25 cellular contexts compared by ENCODE assay signal in the genomic region with DNA sequence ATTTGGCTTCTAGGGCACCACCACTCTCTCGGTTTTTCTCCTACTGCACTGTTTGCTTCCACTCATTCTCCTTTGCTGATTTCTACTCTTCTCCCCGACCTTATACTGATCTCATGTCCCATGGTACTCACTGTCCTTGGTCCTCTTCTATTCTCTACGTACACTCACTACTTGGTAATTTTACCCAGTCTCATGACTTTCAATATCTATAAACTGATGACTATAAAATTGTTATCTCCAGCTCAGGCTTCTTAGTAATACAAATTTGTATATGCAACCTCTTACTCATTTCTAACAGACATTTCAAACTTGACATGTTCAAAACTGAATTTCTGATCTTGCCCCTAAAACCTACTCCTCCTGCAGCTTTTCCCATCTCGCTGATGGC. TPM values are rescaled to one million over a fixed set of nuclear protein-coding genes. Genes with fewer than 3 reads are reported as not detected.
A peak's percentile ranks its signal among the peaks of the same experiment; 100 is the strongest.
DNase-seq lines count a peak whose midpoint lies in the region; ATAC-seq, FAIRE-seq and TF ChIP-seq lines count a peak whose summit lies in the region.
"Had no signal": no experiment of that assay in that cellular context is flagged by ENCODE, and none has a peak within 500 bp of the region (broad histone marks: within the 10 kb centered on the region; RNA-seq: fewer than 3 reads in every experiment).

No MANE protein-coding gene starts in this region.

- peaks cover 47% of the 10 kb centered on the region for H4K20me1 ChIP-seq in DOHH2 (ENCODE audit: control insufficient read depth, insufficient read depth, low read depth, low read length)
- no peaks in the 10 kb centered on the region for H4K20me1 ChIP-seq in GM12878 (ENCODE audit: control insufficient read depth, insufficient read depth)
- H4K20me1 ChIP-seq in keratinocyte (ENCODE audit: control insufficient read depth, extremely low read depth, insufficient read depth, low read length), result peaks cover 4% of the 10 kb centered on the region

- ATAC-seq in GM12878 (no peak), GM21447 (IDR thresholded peaks at IDR 0.05; ENCODE audit: unreplicated experiment) (no peak), GM21529 (IDR thresholded peaks at IDR 0.05; ENCODE audit: unreplicated experiment) (no peak), lower lobe of right lung (no peak)
- ATAC-seq: psoas muscle had no signal

- H3K9me1 ChIP-seq in keratinocyte (ENCODE audit: control insufficient read depth, extremely low read depth, insufficient read depth, low read length), result peaks cover 3% of the 10 kb centered on the region

- RAD21 ChIA-PET in GM12878 (lab: Charles Lee; ENCODE audit: unreplicated experiment), result interaction anchor here (0.9 to 3.0 kb wide), 9 partner anchors 15 to 376 kb away, joined by 3 to 8 read pairs (median 4); no protein-coding TSS in a partner anchor

- H3K9me3 ChIP-seq in DOHH2 (ENCODE audit: control insufficient read depth, insufficient read depth, low read length) (no peaks in the 10 kb centered on the region), GM12878 (replicated peaks; ENCODE audit: control insufficient read depth, insufficient read depth, low read length) (no peaks in the 10 kb centered on the region; the same call in 2 of the 3 replicates), keratinocyte (ENCODE audit: control insufficient read depth, low read depth, low read length) (no peaks in the 10 kb centered on the region), lower lobe of right lung (no peaks in the 10 kb centered on the region)
- H3K9me3 ChIP-seq: Peyer's patch, psoas muscle, thoracic aorta had no signal

- H3K9ac ChIP-seq in GM12878 (ENCODE audit: control insufficient read depth, insufficient read depth, low read length) (no peak overlapping the region), keratinocyte (ENCODE audit: control insufficient read depth, extremely low read depth, insufficient read depth, low read length) (no peak overlapping the region)

- FAIRE-seq in GM12878 (lab: Jason Lieb, UNC) (no peak), keratinocyte (lab: Jason Lieb, UNC) (no peak)
- FAIRE-seq: astrocyte, frontal cortex, kidney had no signal

- CTCF ChIA-PET in GM12878 (lab: Yijun Ruan, JAX), result interaction anchor here (0.9 to 5.7 kb wide), 5 partner anchors 13 to 375 kb away, joined by 3 to 36 read pairs (median 8); no protein-coding TSS in a partner anchor

- H3K4me2 ChIP-seq in DOHH2 (ENCODE audit: low read length), result peak overlapping the region; percentile 83
- peak overlapping the region; percentile 60 for H3K4me2 ChIP-seq in GM12878 (ENCODE audit: control insufficient read depth, insufficient read depth)
- peak overlapping the region; percentile 44 for H3K4me2 ChIP-seq in keratinocyte (ENCODE audit: control insufficient read depth, extremely low read depth, insufficient read depth, low read depth, low read length)
- H3K4me2 ChIP-seq: smooth muscle cell had no signal

- H3K4me1 ChIP-seq in DOHH2 (ENCODE audit: control insufficient read depth, low read length) (peaks cover 53% of the 10 kb centered on the region), GM12878 (ENCODE audit: control insufficient read depth, insufficient read depth, low read length) (peaks cover 5% of the 10 kb centered on the region), keratinocyte (ENCODE audit: control insufficient read depth, extremely low read depth, insufficient read depth, low read length) (peaks cover 31% of the 10 kb centered on the region), lower lobe of right lung (peaks cover 43% of the 10 kb centered on the region)

- BruUV-seq in GM12878 (replicated peaks; lab: Mats Ljungman, UMichigan), result no TSS peak

- no peaks in the 10 kb centered on the region for H3K9me2 ChIP-seq in DOHH2 (replicated peaks; ENCODE audit: control insufficient read depth, low read length)

- peak overlapping the region; percentile 82 for H3K4me3 ChIP-seq in DOHH2 (ENCODE audit: low read length)
- H3K4me3 ChIP-seq in GM12878, result peak overlapping the region; percentile 60
- no peak overlapping the region for H3K4me3 ChIP-seq in keratinocyte (ENCODE audit: control insufficient read depth in 2 of 3, extremely low read depth in 1 of 3, insufficient read depth in 2 of 3, low read depth in 1 of 3, low read length in 3 of 3)
- no peak overlapping the region for H3K4me3 ChIP-seq in lower lobe of right lung
- H3K4me3 ChIP-seq: lung, Peyer's patch, psoas muscle, smooth muscle cell, thoracic aorta had no signal

- in situ Hi-C loops in GM12878 (cut with MboI), result no loop called here

- intact Hi-C loops in GM12878 (cut with micrococcal nuclease; ENCODE audit: unreplicated experiment), result no loop called here
- intact Hi-C loops in lower lobe of right lung (cut with DNase I), result no loop called here

- H3K27ac ChIP-seq in DOHH2 (ENCODE audit: low read depth, low read length), result no peak overlapping the region
- no peak overlapping the region for H3K27ac ChIP-seq in GM12878 (ENCODE audit: control insufficient read depth, insufficient read depth)
- H3K27ac ChIP-seq in keratinocyte (ENCODE audit: control insufficient read depth, insufficient read depth, low read length), result peak overlapping the region; percentile 62
- no peak overlapping the region for H3K27ac ChIP-seq in lower lobe of right lung
- H3K27ac ChIP-seq: Peyer's patch, psoas muscle, thoracic aorta had no signal

- H3K36me3 ChIP-seq in DOHH2 (ENCODE audit: control insufficient read depth, low read length) (peaks cover 84% of the 10 kb centered on the region), GM12878 (ENCODE audit: control insufficient read depth in 2 of 2, insufficient read depth in 2 of 2, low read length in 1 of 2) (no peaks in the 10 kb centered on the region; a peak in 1 of 4 replicates), keratinocyte (ENCODE audit: control insufficient read depth in 2 of 2, extremely low read depth in 1 of 2, insufficient read depth in 2 of 2, low read length in 2 of 2) (peaks cover 0 to 2% of the 10 kb centered on the region in 2 experiments), lower lobe of right lung (no peaks in the 10 kb centered on the region)
- H3K36me3 ChIP-seq: Peyer's patch, thoracic aorta had no signal

- TF ChIP-seq EP300 in GM12878 (IDR thresholded peaks at IDR 0.05; ENCODE audit: borderline replicate concordance in 1 of 2, control insufficient read depth in 1 of 2, low read depth in 2 of 2, low read length in 2 of 2), result no peak

- WGBS in GM12878 (ENCODE audit: insufficient coverage, insufficient replicate concordance, low lambda C conversion rate, missing lambda C conversion rate), result 18% methylated on average over 4 of the region's 4 CpGs

- DNase-seq in NCI-H69 (lab: John Stamatoyannopoulos, UW) (peak; percentile 43), GM12878 (ENCODE audit: low read depth, low spot score) (no peak), keratinocyte (ENCODE audit: low read depth, low spot score) (no peak), putamen (ENCODE audit: low spot score) (no peak), lower lobe of right lung (no peak)
- DNase-seq: activated CD4-positive, alpha-beta T cell treated with anti-CD3 and anti-CD28 coated beads, Interleukin-2, amount 10 ng/mL, durations not matched to agents 24 days and 14 days; activated naive CD4-positive, alpha-beta T cell treated with anti-CD3 and anti-CD28 coated beads, Interleukin-2, amount 50 U/mL, for 16 hours; CD8-positive, alpha-beta memory T cell; hypothalamus; kidney; NCI-H1092; NCI-H2029; NCI-H226; Peyer's patch; psoas muscle; stimulated activated CD4-positive, alpha-beta T cell treated with anti-CD3 and anti-CD28 coated beads, Interleukin-2, amount 100 ng/mL, for 48 hours; stimulated activated naive CD4-positive, alpha-beta T cell had no signal

- TF ChIP-seq CTCF in DOHH2 (IDR thresholded peaks at IDR 0.05; ENCODE audit: low read depth, low read length, poor library complexity, severe bottlenecking) (no peak), GM12878 (IDR thresholded peaks at IDR 0.05 in 2 of 3, conservative IDR thresholded peaks at IDR 0.05 in 1 of 3; ENCODE audit: control insufficient read depth in 2 of 3, extremely low read depth in 1 of 3, insufficient read depth in 1 of 3, low read depth in 3 of 3, low read length in 3 of 3) (no peak), keratinocyte (optimal IDR thresholded peaks at IDR 0.05 in 1 of 3, IDR thresholded peaks at IDR 0.05 in 1 of 3, conservative IDR thresholded peaks at IDR 0.05 in 1 of 3; ENCODE audit: extremely low read depth in 1 of 3, insufficient read depth in 2 of 3, low read length in 3 of 3) (no peak), lower lobe of right lung (IDR thresholded peaks at IDR 0.05) (no peak)

- TF ChIP-seq RAD21 in GM12878 (IDR thresholded peaks at IDR 0.05; ENCODE audit: insufficient read depth, low read depth, low read length), result no peak

- SMC1A ChIA-PET in GM12878 (lab: Charles Lee; ENCODE audit: uncharacterized antibody, unreplicated experiment), result interaction anchor here (0.8 to 5.8 kb wide), 13 partner anchors 8 to 422 kb away, joined by 3 to 24 read pairs (median 4); no protein-coding TSS in a partner anchor

- TF ChIP-seq POLR2A in GM12878 (IDR thresholded peaks at IDR 0.05; ENCODE audit: low read depth, low read length), result no peak

- dilution Hi-C loops in keratinocyte (cut with MboI; ENCODE audit: extremely low pct_ligation_motif_present, low sequenced_read_pairs), result no loop called here

- peaks cover 12% of the 10 kb centered on the region; the same call in 1 of the 2 replicates for H3F3A ChIP-seq in DOHH2 (ENCODE audit: control insufficient read depth, insufficient read depth)

- peaks cover 91% of the 10 kb centered on the region for H3K79me2 ChIP-seq in DOHH2 (ENCODE audit: control insufficient read depth, low read length)
- peaks cover 91% of the 10 kb centered on the region for H3K79me2 ChIP-seq in GM12878 (ENCODE audit: control insufficient read depth, insufficient read depth, low read length)
- peaks cover 89% of the 10 kb centered on the region for H3K79me2 ChIP-seq in keratinocyte (ENCODE audit: control insufficient read depth, insufficient read depth, low read length)

- POLR2A ChIA-PET in GM12878 (lab: Charles Lee), result interaction anchor here (1.1 to 2.5 kb wide), 6 partner anchors 16 to 47 kb away, joined by 3 to 13 read pairs (median 4); no protein-coding TSS in a partner anchor

- H2AFZ ChIP-seq in GM12878 (ENCODE audit: control insufficient read depth, low read depth, low read length) (no peak overlapping the region), keratinocyte (ENCODE audit: control insufficient read depth, low read length) (no peak overlapping the region)

- H3K27me3 ChIP-seq in DOHH2 (ENCODE audit: control insufficient read depth, low read length), result no peaks in the 10 kb centered on the region
- no peaks in the 10 kb centered on the region for H3K27me3 ChIP-seq in GM12878 (replicated peaks in 1 of 2; ENCODE audit: control insufficient read depth in 2 of 2, insufficient read depth in 2 of 2, low read length in 1 of 2)
- H3K27me3 ChIP-seq in keratinocyte (ENCODE audit: control insufficient read depth, extremely low read depth, insufficient read depth, low read length), result no peaks in the 10 kb centered on the region
- no peaks in the 10 kb centered on the region for H3K27me3 ChIP-seq in lower lobe of right lung (ENCODE audit: low read depth)
- H3K27me3 ChIP-seq: Peyer's patch had no signal

RNA-seq across cellular contexts. Expression of a gene that starts 4.1 kb away (rescaled TPM):
- 184 and 194 TPM in 2 replicates for total RNA-seq in GM12878 (2013; cell fraction: nucleolus; rRNA removed)
- total RNA-seq in GM12878 (2014; rRNA removed) (19.5 and 24.1 TPM in 2 replicates), GM12878 (2014; rRNA removed; fragmentation: Illumina TruSeq; extraction: Trizol) (24.0 and 24.9 TPM in 2 replicates), GM12878 (2021) (18.5 and 19.5 TPM in 2 replicates), lower lobe of right lung (21.7 TPM)
- 6.1 TPM for polyA plus RNA-seq in GM12878 (2011; ENCODE audit: low read depth)
- polyA plus RNA-seq in GM12878 (2011; rRNA removed) (18.3 and 23.5 TPM in 2 replicates), GM12878 (2014; fragmentation: Illumina TruSeq; extraction: Trizol) (14.1 and 15.9 TPM in 2 replicates), GM12878 (2014; fragmentation: Nextera tagmentation; extraction: Ambion mirVana) (1 to 10 TPM; 2.9 to 4.9 TPM), GM12878 (2014; rRNA removed) (7.8 and 8.1 TPM in 2 replicates), GM12878 (2016; fragmentation: Nextera tagmentation; extraction: Ambion mirVana) (10 to 100 TPM; 13.3 to 14.3 TPM), keratinocyte (6.2 to 8.7 TPM (median 6.8 TPM) in 3 replicates)
- 8.8 and 10.4 TPM in 2 replicates for polyA plus RNA-seq in GM12878 (2011; cell fraction: cytosol; rRNA removed)
- polyA plus RNA-seq in GM12878 (2011; cell fraction: nucleus; rRNA removed), result 20.8 and 23.0 TPM in 2 replicates
- 6.8 and 9.5 TPM in 2 replicates for polyA plus RNA-seq in GM12878 (2012)
- polyA minus RNA-seq in GM12878 (2011; rRNA and poly(A)+ RNA removed), result 78.5 and 126 TPM in 2 replicates
- polyA minus RNA-seq in GM12878 (2011; cell fraction: cytosol; rRNA and poly(A)+ RNA removed), result 14.2 and 15.8 TPM in 2 replicates
- polyA minus RNA-seq in GM12878 (2011; cell fraction: nucleus; rRNA and poly(A)+ RNA removed), result 58.8 and 80.8 TPM in 2 replicates
- 15.7 TPM for polyA plus RNA-seq in keratinocyte (2011; ENCODE audit: low read depth)
- polyA plus RNA-seq in keratinocyte (2011; cell fraction: cytosol; rRNA removed), result 1.7 and 3.6 TPM in 2 replicates
- 14.1 and 14.7 TPM in 2 replicates for polyA plus RNA-seq in keratinocyte (2011; cell fraction: nucleus; rRNA removed)
- polyA plus RNA-seq in keratinocyte (2012; ENCODE audit: low replicate concordance), result 3.6 and 4.4 TPM in 2 replicates
- polyA minus RNA-seq in keratinocyte, result 4.1 to 58.2 TPM (median 30.6 TPM) in 3 replicates
- 9.6 TPM for polyA minus RNA-seq in keratinocyte (2011; cell fraction: cytosol; rRNA and poly(A)+ RNA removed)
- polyA minus RNA-seq in keratinocyte (2011; cell fraction: nucleus; rRNA and poly(A)+ RNA removed), result 32.0 and 64.1 TPM in 2 replicates

Comparison
In these comparisons a context has a peak if more than half of its experiments do, and no peak if none do; other contexts are left out.
1. H3K4me3 ChIP-seq: peak in DOHH2 (single experiment) and GM12878 (single experiment); none in keratinocyte (0 of 3) and lower lobe of right lung (single experiment).
2. Peak in every context shown above with its lines, with median percentiles within 50 percentile points of each other: H3K4me2 ChIP-seq.